ENCODE assay signal across 22 cellular contexts in genomic region chr12:113387631-113388030, GRCh38. TPM values are rescaled to one million over a fixed set of nuclear protein-coding genes. Genes with fewer than 3 reads are reported as not detected.
"Had no signal": no experiment of that assay in that cellular context is flagged by ENCODE, and none has a peak within 500 bp of the region (broad histone marks: within the 10 kb centered on the region; RNA-seq: fewer than 3 reads in every experiment).

No MANE protein-coding gene starts in this region.

- H3K27ac ChIP-seq: ovary, parathyroid adenoma, psoas muscle, right lobe of liver, sigmoid colon, stomach, thoracic aorta, thyroid gland, tibial nerve, upper lobe of left lung had no signal

- H3K4me1 ChIP-seq: parathyroid adenoma, psoas muscle, right lobe of liver, sigmoid colon, stomach, thyroid gland, tibial nerve, upper lobe of left lung had no signal

- H2AFZ ChIP-seq: parathyroid adenoma had no signal

- H3K9me3 ChIP-seq: ovary, psoas muscle, right lobe of liver, sigmoid colon, stomach, thoracic aorta, thyroid gland, tibial nerve, upper lobe of left lung had no signal

- H3K36me3 ChIP-seq: ovary had no signal

- H3K9ac ChIP-seq: parathyroid adenoma had no signal

- H3K27me3 ChIP-seq: ovary, right lobe of liver, sigmoid colon, stomach, thyroid gland, tibial nerve, upper lobe of left lung had no signal

- DNase-seq: naive thymus-derived CD8-positive, alpha-beta T cell; nephron progenitor cell; occipital lobe; ovary; psoas muscle; right cardiac atrium; right lobe of liver; sigmoid colon; small intestine; stimulated activated CD4-positive, alpha-beta T cell treated with anti-CD3 and anti-CD28 coated beads, Interleukin-15, amount 100 ng/mL, for 24 hours; stimulated activated CD4-positive, alpha-beta T cell treated with anti-CD3 and anti-CD28 coated beads, Interleukin-2, amount 100 ng/mL, for 24 hours; stimulated activated CD4-positive, alpha-beta T cell treated with anti-CD3 and anti-CD28 coated beads, Interleukin-2, amount 100 ng/mL, for 48 hours; stimulated activated CD4-positive, alpha-beta T cell treated with anti-CD3 and anti-CD28 coated beads, Interleukin-4, amount 100 ng/mL, for 24 hours; stimulated activated naive B cell treated with anti-CD40 and anti-IgM and Interleukin-4, amounts not matched to agents 10 μg/mL and 1 μg/mL and 100 μg/mL, for 72 hours; stimulated activated naive CD4-positive, alpha-beta T cell treated with Interleukin-2 at 50 U/mL for 16 hours; stomach; thyroid gland; trophoblast cell had no signal

- H3K4me3 ChIP-seq: ovary, psoas muscle, right lobe of liver, sigmoid colon, stomach, thoracic aorta, thyroid gland, tibial nerve, upper lobe of left lung had no signal

RNA-seq across cellular contexts. Expression of gene SDS, which starts 16.1 kb away (rescaled TPM):
- polyA plus RNA-seq: naive thymus-derived CD8-positive, alpha-beta T cell had no signal

RNA-seq across cellular contexts. Expression of gene SDSL, which starts 34.5 kb away (rescaled TPM):
- polyA plus RNA-seq: naive thymus-derived CD8-positive, alpha-beta T cell had no signal
